ENCODE assay signal across 1 cellular context in genomic region chr1:202143011-202143767, GRCh38.
TF ChIP-seq lines count a peak whose summit lies in the region.

No MANE protein-coding gene starts in this region.

TF ChIP-seq in K562, 482 proteins besides CTCF, POLR2A, EP300 and RAD21 (continues in another document):
- TF ChIP-seq ELF4 (CRISPR knock-in tag; IDR thresholded peaks at IDR 0.05) (no peak), WHSC1 (IDR thresholded peaks at IDR 0.05; ENCODE audit: low read length) (peak; percentile 44), ETV5 (CRISPR knock-in tag; IDR thresholded peaks at IDR 0.05; ENCODE audit: low read depth) (peak; percentile 68; the same call in 1 of the 2 replicates), RBFOX2 (IDR thresholded peaks at IDR 0.05; ENCODE audit: low read depth, low read length) (0 out of 2 replicates have a peak, but pooled peaks have one; percentile 37), ZNF780A (CRISPR knock-in tag; IDR thresholded peaks at IDR 0.05) (no peak), TEAD1 (CRISPR knock-in tag; IDR thresholded peaks at IDR 0.05) (0 out of 4 replicates have a peak, but pooled peaks of 1 of the 2 experiments have one; percentile 9), ZNF24 (IDR thresholded peaks at IDR 0.05) (no peak), LCOR (CRISPR knock-in tag; IDR thresholded peaks at IDR 0.05) (no peak), RBM17 (IDR thresholded peaks at IDR 0.05; ENCODE audit: borderline replicate concordance, low read depth, low read length) (no peak), YY1 (IDR thresholded peaks at IDR 0.05; ENCODE audit: borderline replicate concordance in 1 of 3, control insufficient read depth in 1 of 3, extremely low read depth in 1 of 3, insufficient read depth in 3 of 3, insufficient read length in 1 of 3, insufficient replicate concordance in 2 of 3, low read depth in 1 of 3, low read length in 2 of 3) (peak; percentile 43 to 88 (median 73)), ID3 (CRISPR knock-in tag; IDR thresholded peaks at IDR 0.05) (no peak), ID3 (tag; IDR thresholded peaks at IDR 0.05) (peak; percentile 15; the same call in 1 of the 2 replicates), ZBTB17 (CRISPR knock-in tag; IDR thresholded peaks at IDR 0.05) (peak; percentile 12; the same call in 1 of the 2 replicates), ZNF507 (tag; conservative IDR thresholded peaks at IDR 0.05) (no peak), NR1H2 (CRISPR knock-in tag; IDR thresholded peaks at IDR 0.05) (0 out of 2 replicates have a peak, but pooled peaks have one; percentile 46), L3MBTL2 (IDR thresholded peaks at IDR 0.05) (0 out of 2 replicates have a peak, but pooled peaks have one; percentile 26), ZNF449 (CRISPR knock-in tag; IDR thresholded peaks at IDR 0.05) (0 out of 2 replicates have a peak, but pooled peaks have one; percentile 32), ZBTB34 (CRISPR knock-in tag; IDR thresholded peaks at IDR 0.05) (no peak), CC2D1A (IDR thresholded peaks at IDR 0.05) (no peak), GATA2 (CRISPR knock-in tag; IDR thresholded peaks at IDR 0.05) (peak; percentile 47; the same call in 1 of the 2 replicates), KAT7 (CRISPR knock-in tag; IDR thresholded peaks at IDR 0.05; ENCODE audit: borderline replicate concordance) (peak; percentile 3; the same call in 1 of the 2 replicates), RNF2 (IDR thresholded peaks at IDR 0.05) (0 out of 2 replicates have a peak, but pooled peaks have one; percentile 21), DNMT1 (IDR thresholded peaks at IDR 0.05) (no peak), SP1 (CRISPR knock-in tag; IDR thresholded peaks at IDR 0.05) (0 out of 2 replicates have a peak, but pooled peaks have one; percentile 32), MEIS2 (IDR thresholded peaks at IDR 0.05; ENCODE audit: partially characterized antibody) (peak; percentile 65), CBFB (CRISPR knock-in tag; IDR thresholded peaks at IDR 0.05) (peak; percentile 38; the same call in 1 of the 2 replicates), CSDE1 (IDR thresholded peaks at IDR 0.05) (no peak), UBTF (IDR thresholded peaks at IDR 0.05; ENCODE audit: borderline replicate concordance in 1 of 2, low read depth in 2 of 2, low read length in 2 of 2) (peak; percentile 41 to 50; a peak in 1 of 4 replicates), PML (IDR thresholded peaks at IDR 0.05; ENCODE audit: low read length) (no peak), PBX2 (CRISPR knock-in tag; IDR thresholded peaks at IDR 0.05; ENCODE audit: low read depth) (0 out of 2 replicates have a peak, but pooled peaks have one; percentile 22), PBX2 (tag; conservative IDR thresholded peaks at IDR 0.05; ENCODE audit: low read depth) (no peak), ZNF282 (CRISPR knock-in tag; IDR thresholded peaks at IDR 0.05) (no peak), MBD1 (CRISPR knock-in tag; IDR thresholded peaks at IDR 0.05) (no peak), MLX (CRISPR knock-in tag; conservative IDR thresholded peaks at IDR 0.05) (0 out of 4 replicates have a peak, but pooled peaks of 1 of the 2 experiments have one; percentile 11), PRDM10 (IDR thresholded peaks at IDR 0.05; ENCODE audit: partially characterized antibody) (peak; percentile 44), PKNOX1 (IDR thresholded peaks at IDR 0.05) (peak; percentile 67), FOSL1 (tag; conservative IDR thresholded peaks at IDR 0.05) (peak; percentile 31; the same call in 1 of the 2 replicates), TCF3 (CRISPR knock-in tag; IDR thresholded peaks at IDR 0.05) (peak; percentile 19; the same call in 1 of the 2 replicates), E2F6 (IDR thresholded peaks at IDR 0.05; ENCODE audit: borderline replicate concordance in 1 of 2, extremely low read depth in 1 of 2, insufficient read depth in 1 of 2, insufficient read length in 1 of 2, low read depth in 1 of 2, low read length in 1 of 2, poor library complexity in 1 of 2, severe bottlenecking in 1 of 2) (peak in 1 of 2 experiments; percentile 9), ZEB2 (IDR thresholded peaks at IDR 0.05) (0 out of 2 replicates have a peak, but pooled peaks have one; percentile 36)
